In genomic region chr17:39929657-39930407, GRCh38 we compare ENCODE assay signal across 12 cellular contexts. TPM values are rescaled to one million over a fixed set of nuclear protein-coding genes. Genes with fewer than 3 reads are reported as not detected.
A peak's percentile ranks its signal among the peaks of the same experiment; 100 is the strongest.
DNase-seq lines count a peak whose midpoint lies in the region; ATAC-seq, FAIRE-seq and TF ChIP-seq lines count a peak whose summit lies in the region.
"Had no signal": no experiment of that assay in that cellular context is flagged by ENCODE, and none has a peak within 500 bp of the region (broad histone marks: within the 10 kb centered on the region; RNA-seq: fewer than 3 reads in every experiment).

No MANE protein-coding gene starts in this region.

- H3K27me3 ChIP-seq in HepG2 (ENCODE audit: control insufficient read depth in 1 of 2, insufficient read depth in 2 of 2, low read length in 2 of 2) = no peaks in the 10 kb centered on the region; a peak in 1 of 5 replicates
- no peaks in the 10 kb centered on the region for H3K27me3 ChIP-seq in right lobe of liver
- H3K27me3 ChIP-seq in astrocyte (ENCODE audit: insufficient read depth, low read length) = no peaks in the 10 kb centered on the region
- H3K27me3 ChIP-seq in uterus = no peaks in the 10 kb centered on the region

- no TSS peak for BruUV-seq in HepG2 (replicated peaks; lab: Mats Ljungman, UMichigan)

- TF ChIP-seq EP300 in HepG2 (IDR thresholded peaks at IDR 0.05; ENCODE audit: low read depth in 2 of 2, low read length in 2 of 2) (no peak), HepG2 (CRISPR knock-in tag; IDR thresholded peaks at IDR 0.05; ENCODE audit: borderline replicate concordance) (no peak)

- TF ChIP-seq CTCF in HepG2 (CRISPR knock-in tag; IDR thresholded peaks at IDR 0.05) (no peak), right lobe of liver (IDR thresholded peaks at IDR 0.05) (no peak), astrocyte (IDR thresholded peaks at IDR 0.05; ENCODE audit: insufficient read depth, low read depth, low read length) (no peak), uterus (IDR thresholded peaks at IDR 0.05) (no peak)

- in situ Hi-C loops in HepG2 (cut with HindIII; ENCODE audit: extremely low pct_ligation_motif_present, low pct_unique_long_range_greater_than_20kb) = no loop called here

- H4K20me1 ChIP-seq in HepG2 (ENCODE audit: insufficient read depth, low read length) = peaks cover 5% of the 10 kb centered on the region; the same call in 1 of the 2 replicates
- peaks cover 20% of the 10 kb centered on the region for H4K20me1 ChIP-seq in astrocyte (ENCODE audit: insufficient read depth, low read length)

- TF ChIP-seq POLR2A in HepG2 (IDR thresholded peaks at IDR 0.05; ENCODE audit: insufficient read depth in 1 of 2, low read depth in 2 of 2, low read length in 2 of 2) = no peak
- no peak for TF ChIP-seq POLR2A in right lobe of liver (IDR thresholded peaks at IDR 0.05)
- no peak for TF ChIP-seq POLR2A in uterus (IDR thresholded peaks at IDR 0.05)

- no peak overlapping the region for H2AFZ ChIP-seq in HepG2 (ENCODE audit: low read length)
- H2AFZ ChIP-seq in astrocyte (ENCODE audit: low read depth, low read length) = no peak overlapping the region

- no peak for FAIRE-seq in HepG2 (lab: Jason Lieb, UNC)
- no peak for FAIRE-seq in astrocyte (lab: Jason Lieb, UNC)

- H3K4me3 ChIP-seq in HepG2 (replicated peaks in 1 of 3; ENCODE audit: insufficient read depth in 1 of 3, low read depth in 2 of 3, low read length in 3 of 3) (no peak overlapping the region), right lobe of liver (no peak overlapping the region), astrocyte (ENCODE audit: insufficient read depth, low read depth, low read length) (no peak overlapping the region), uterus (no peak overlapping the region)

- peaks cover 2% of the 10 kb centered on the region for H3K36me3 Mint-ChIP-seq in astrocyte (ENCODE audit: low read depth, unreplicated experiment)
- H3K36me3 Mint-ChIP-seq: immature natural killer cell had no signal

- H3K27me3 Mint-ChIP-seq in astrocyte (ENCODE audit: low read depth, unreplicated experiment) = no peaks in the 10 kb centered on the region

- no peak for ATAC-seq in HepG2
- ATAC-seq in right lobe of liver = no peak
- ATAC-seq in HG02610 (IDR thresholded peaks at IDR 0.05; ENCODE audit: unreplicated experiment) = no peak
- ATAC-seq in GM21381 (IDR thresholded peaks at IDR 0.05; ENCODE audit: unreplicated experiment) = no peak
- ATAC-seq: CD8-positive, alpha-beta T cell had no signal

- CTCF ChIA-PET in HepG2 (lab: Yijun Ruan, JAX; ENCODE audit: low intra/inter-chr PET ratio, low total read pairs) = no interaction called here

- no peak overlapping the region for H3K27ac ChIP-seq in HepG2 (ENCODE audit: extremely low read length, insufficient read depth, low read length)
- H3K27ac ChIP-seq in right lobe of liver = peak overlapping the region in 1 of 3 donors; percentile 95
- peak overlapping the region; percentile 98 for H3K27ac ChIP-seq in astrocyte (ENCODE audit: low read depth, low read length)
- H3K27ac ChIP-seq in uterus = peak overlapping the region; percentile 88 to 93

- H3K4me3 Mint-ChIP-seq in astrocyte (ENCODE audit: unreplicated experiment) = no peak overlapping the region
- H3K4me3 Mint-ChIP-seq: CD8-positive, alpha-beta T cell had no signal

- H3K4me2 ChIP-seq in HepG2 (ENCODE audit: low read depth, low read length) = peak overlapping the region; percentile 97
- peak overlapping the region; percentile 100 for H3K4me2 ChIP-seq in astrocyte (ENCODE audit: low read length)

- no peaks in the 10 kb centered on the region for H3K9me3 Mint-ChIP-seq in astrocyte (ENCODE audit: unreplicated experiment)
- H3K9me3 Mint-ChIP-seq: CD8-positive, alpha-beta T cell; immature natural killer cell had no signal

- WGBS in HepG2 (ENCODE audit: low lambda C conversion rate) = 70% methylated on average over 5 of the region's 5 CpGs
- WGBS in right lobe of liver (ENCODE audit: insufficient coverage, low coverage, low lambda C conversion rate, missing lambda C conversion rate) = 50% methylated on average over 3 of the region's 5 CpGs

- no peak for TF ChIP-seq RAD21 in HepG2 (CRISPR knock-in tag; IDR thresholded peaks at IDR 0.05)

- 0 out of 5 replicates have a peak, but pooled peaks cover 0 to 4% of the 10 kb centered on the region in 2 experiments for H3K36me3 ChIP-seq in HepG2 (replicated peaks in 1 of 2; ENCODE audit: control insufficient read depth in 1 of 2, insufficient read depth in 2 of 2, low read length in 2 of 2)
- no peaks in the 10 kb centered on the region for H3K36me3 ChIP-seq in right lobe of liver
- H3K36me3 ChIP-seq in astrocyte (ENCODE audit: insufficient read depth, low read length) = no peaks in the 10 kb centered on the region
- no peaks in the 10 kb centered on the region for H3K36me3 ChIP-seq in uterus

- POLR2A ChIA-PET in HepG2 (lab: Yijun Ruan, JAX) = interaction anchor here (0.6 to 1.8 kb wide), 4 partner anchors 23 to 917 kb away, joined by 3 to 4 read pairs (median 3); no protein-coding TSS in a partner anchor

- H3K9ac ChIP-seq in HepG2 (ENCODE audit: insufficient read depth, low read depth, low read length) (peak overlapping the region; percentile 90; the same call in 1 of the 2 replicates), astrocyte (ENCODE audit: low read length) (peak overlapping the region; percentile 82)

- intact Hi-C loops in HepG2 (cut with micrococcal nuclease; ENCODE audit: unreplicated experiment) = loop anchor here (10.0 kb wide), 1 partner anchor 175 kb away; the partner anchor contains the start of gene NR1D1
- intact Hi-C loops in right lobe of liver (cut with DNase I) = no loop called here
- intact Hi-C loops in uterus (cut with DNase I; ENCODE audit: low total_unique reads) = no loop called here

- H3K9me3 ChIP-seq in HepG2 (ENCODE audit: low read length) (no peaks in the 10 kb centered on the region), right lobe of liver (no peaks in the 10 kb centered on the region), astrocyte (ENCODE audit: insufficient read depth, low read depth, low read length) (no peaks in the 10 kb centered on the region), uterus (no peaks in the 10 kb centered on the region)

- H3K27ac Mint-ChIP-seq in astrocyte (ENCODE audit: unreplicated experiment) = peak overlapping the region; percentile 93
- H3K27ac Mint-ChIP-seq: CD8-positive, alpha-beta T cell had no signal

- H3K79me2 ChIP-seq in HepG2 (ENCODE audit: insufficient read depth, low read length) (peaks cover 26% of the 10 kb centered on the region), astrocyte (ENCODE audit: insufficient read depth, low read length) (peaks cover 23% of the 10 kb centered on the region)

- peaks cover 28% of the 10 kb centered on the region for H3K4me1 Mint-ChIP-seq in astrocyte (ENCODE audit: low read depth, unreplicated experiment)

- peaks cover 56% of the 10 kb centered on the region for H3K4me1 ChIP-seq in HepG2 (ENCODE audit: insufficient read depth, low read length)
- peaks cover 0 to 31% (median 17%) of the 10 kb centered on the region in 4 donors for H3K4me1 ChIP-seq in right lobe of liver
- H3K4me1 ChIP-seq in astrocyte (ENCODE audit: insufficient read depth, low read length) = peaks cover 43% of the 10 kb centered on the region
- peaks cover 7 to 13% of the 10 kb centered on the region in 2 donors for H3K4me1 ChIP-seq in uterus

- DNase-seq in HepG2 (ENCODE audit: low spot score) (peak; percentile 62), right lobe of liver (no peak), astrocyte (ENCODE audit: low read depth) (peak; percentile 89), kidney tubule cell (ENCODE audit: low spot score) (peak; percentile 73), uterus (no peak), NK-92 (lab: John Stamatoyannopoulos, UW; ENCODE audit: unreplicated experiment) (no peak)
- DNase-seq: CD8-positive, alpha-beta T cell; immature natural killer cell; NCI-H526 treated with DMSO at 0.1 percent for 48 hours had no signal

RNA-seq across cellular contexts. Expression of gene LRRC3C, which starts 2.3 kb away (rescaled TPM):
- total RNA-seq in HepG2 (2016; rRNA removed; fragmentation: Illumina TruSeq; extraction: Trizol) (not detected in 2 replicates), right lobe of liver (not detected), astrocyte (not detected in 2 replicates), uterus (under 1 TPM in 1 of 4 donors, not detected in 3; 0.52 TPM)
- not detected in 2 replicates for total RNA-seq in HepG2 (2016; cell fraction: cytosol; rRNA removed; fragmentation: Illumina TruSeq; extraction: Trizol; ENCODE audit: low read depth)
- not detected in 2 replicates for total RNA-seq in HepG2 (2016; cell fraction: insoluble cytoplasmic fraction; rRNA removed; fragmentation: Illumina TruSeq; extraction: Trizol)
- not detected in 2 replicates for total RNA-seq in HepG2 (2016; cell fraction: membrane; rRNA removed; fragmentation: Illumina TruSeq; extraction: Trizol)
- total RNA-seq in HepG2 (2016; cell fraction: nucleus; rRNA removed; fragmentation: Illumina TruSeq; extraction: Trizol) = not detected in 2 replicates
- polyA plus RNA-seq in HepG2 (2011; rRNA removed) = 0.10 and 0.17 TPM in 2 replicates
- 0.11 TPM in 1 of 2 replicates, not detected in the other for polyA plus RNA-seq in HepG2 (2011; cell fraction: cytosol; rRNA removed)
- not detected in 2 replicates for polyA plus RNA-seq in HepG2 (2011; cell fraction: nucleus; rRNA removed)
- polyA plus RNA-seq in HepG2 (2012) = not detected in 2 replicates
- polyA plus RNA-seq in HepG2 (2016; cell fraction: cytosol; fragmentation: Illumina TruSeq; extraction: Trizol; ENCODE audit: low read depth) = not detected in 2 replicates
- not detected in 2 replicates for polyA plus RNA-seq in HepG2 (2016; cell fraction: insoluble cytoplasmic fraction; fragmentation: Illumina TruSeq; extraction: Trizol; ENCODE audit: low read depth)
- not detected in 2 replicates for polyA plus RNA-seq in HepG2 (2016; cell fraction: membrane; fragmentation: Illumina TruSeq; extraction: Trizol; ENCODE audit: low read depth)
- polyA plus RNA-seq in HepG2 (2016; cell fraction: nucleus; fragmentation: Illumina TruSeq; extraction: Trizol; ENCODE audit: insufficient read depth, low read depth) = not detected in 2 replicates
- 0.24 TPM in 1 of 2 replicates, not detected in the other for polyA minus RNA-seq in HepG2 (2011; rRNA and poly(A)+ RNA removed; ENCODE audit: low replicate concordance)
- not detected in 2 replicates for polyA minus RNA-seq in HepG2 (2011; cell fraction: cytosol; rRNA and poly(A)+ RNA removed)
- polyA minus RNA-seq in HepG2 (2011; cell fraction: nucleus; rRNA and poly(A)+ RNA removed) = not detected in 2 replicates
- total RNA-seq: CD8-positive, alpha-beta T cell had no signal
- polyA plus RNA-seq: adipose tissue, immature natural killer cell had no signal

RNA-seq across cellular contexts. Expression of gene ORMDL3, which starts 2.4 kb away (rescaled TPM):
- total RNA-seq in HepG2 (2016; rRNA removed; fragmentation: Illumina TruSeq; extraction: Trizol) = 125 and 181 TPM in 2 replicates
- 52.8 and 58.2 TPM in 2 replicates for total RNA-seq in HepG2 (2016; cell fraction: cytosol; rRNA removed; fragmentation: Illumina TruSeq; extraction: Trizol; ENCODE audit: low read depth)
- total RNA-seq in HepG2 (2016; cell fraction: insoluble cytoplasmic fraction; rRNA removed; fragmentation: Illumina TruSeq; extraction: Trizol) = 110 and 214 TPM in 2 replicates
- total RNA-seq in HepG2 (2016; cell fraction: membrane; rRNA removed; fragmentation: Illumina TruSeq; extraction: Trizol) = 136 and 143 TPM in 2 replicates
- total RNA-seq in HepG2 (2016; cell fraction: nucleus; rRNA removed; fragmentation: Illumina TruSeq; extraction: Trizol) = 112 and 134 TPM in 2 replicates
- polyA plus RNA-seq in HepG2 (2011; rRNA removed) = 384 and 546 TPM in 2 replicates
- 330 and 331 TPM in 2 replicates for polyA plus RNA-seq in HepG2 (2011; cell fraction: cytosol; rRNA removed)
- 319 and 431 TPM in 2 replicates for polyA plus RNA-seq in HepG2 (2011; cell fraction: nucleus; rRNA removed)
- 176 and 292 TPM in 2 replicates for polyA plus RNA-seq in HepG2 (2012)
- polyA plus RNA-seq in HepG2 (2016; cell fraction: cytosol; fragmentation: Illumina TruSeq; extraction: Trizol; ENCODE audit: low read depth) = 35.1 and 42.1 TPM in 2 replicates
- polyA plus RNA-seq in HepG2 (2016; cell fraction: insoluble cytoplasmic fraction; fragmentation: Illumina TruSeq; extraction: Trizol; ENCODE audit: low read depth) = 81.8 and 96.3 TPM in 2 replicates
- 72.9 and 81.6 TPM in 2 replicates for polyA plus RNA-seq in HepG2 (2016; cell fraction: membrane; fragmentation: Illumina TruSeq; extraction: Trizol; ENCODE audit: low read depth)
- polyA plus RNA-seq in HepG2 (2016; cell fraction: nucleus; fragmentation: Illumina TruSeq; extraction: Trizol; ENCODE audit: insufficient read depth, low read depth) = 169 and 170 TPM in 2 replicates
- 76.0 and 1,167 TPM in 2 replicates for polyA minus RNA-seq in HepG2 (2011; rRNA and poly(A)+ RNA removed; ENCODE audit: low replicate concordance)
- polyA minus RNA-seq in HepG2 (2011; cell fraction: cytosol; rRNA and poly(A)+ RNA removed) = 115 and 192 TPM in 2 replicates
- 79.2 and 94.6 TPM in 2 replicates for polyA minus RNA-seq in HepG2 (2011; cell fraction: nucleus; rRNA and poly(A)+ RNA removed)
- 100 to 1,000 TPM; 105 to 174 (median 128) TPM for total RNA-seq in right lobe of liver
- 65.3 and 70.2 TPM in 2 replicates for total RNA-seq in astrocyte
- 10 to 100 TPM; 15.9 to 71.5 (median 42.9) TPM for total RNA-seq in uterus

RNA-seq across cellular contexts. Expression of gene GSDMB, which starts 11.4 kb away (rescaled TPM):
- total RNA-seq in HepG2 (2016; rRNA removed; fragmentation: Illumina TruSeq; extraction: Trizol) = 0.70 and 3.3 TPM in 2 replicates
- total RNA-seq in HepG2 (2016; cell fraction: cytosol; rRNA removed; fragmentation: Illumina TruSeq; extraction: Trizol; ENCODE audit: low read depth) = 0.44 and 0.51 TPM in 2 replicates
- 0.76 and 2.9 TPM in 2 replicates for total RNA-seq in HepG2 (2016; cell fraction: insoluble cytoplasmic fraction; rRNA removed; fragmentation: Illumina TruSeq; extraction: Trizol)
- total RNA-seq in HepG2 (2016; cell fraction: membrane; rRNA removed; fragmentation: Illumina TruSeq; extraction: Trizol) = 0.31 and 0.62 TPM in 2 replicates
- total RNA-seq in HepG2 (2016; cell fraction: nucleus; rRNA removed; fragmentation: Illumina TruSeq; extraction: Trizol) = 8.3 and 9.3 TPM in 2 replicates
- 30.4 and 39.4 TPM in 2 replicates for polyA plus RNA-seq in HepG2 (2011; rRNA removed)
- 3.7 and 4.3 TPM in 2 replicates for polyA plus RNA-seq in HepG2 (2011; cell fraction: cytosol; rRNA removed)
- 140 and 180 TPM in 2 replicates for polyA plus RNA-seq in HepG2 (2011; cell fraction: nucleus; rRNA removed)
- polyA plus RNA-seq in HepG2 (2012) = 36.5 and 54.8 TPM in 2 replicates
- polyA plus RNA-seq in HepG2 (2016; cell fraction: cytosol; fragmentation: Illumina TruSeq; extraction: Trizol; ENCODE audit: low read depth) = 0.33 and 0.52 TPM in 2 replicates
- 0.73 and 1.2 TPM in 2 replicates for polyA plus RNA-seq in HepG2 (2016; cell fraction: insoluble cytoplasmic fraction; fragmentation: Illumina TruSeq; extraction: Trizol; ENCODE audit: low read depth)
- 0.26 and 0.35 TPM in 2 replicates for polyA plus RNA-seq in HepG2 (2016; cell fraction: membrane; fragmentation: Illumina TruSeq; extraction: Trizol; ENCODE audit: low read depth)
- polyA plus RNA-seq in HepG2 (2016; cell fraction: nucleus; fragmentation: Illumina TruSeq; extraction: Trizol; ENCODE audit: insufficient read depth, low read depth) = 21.8 and 24.9 TPM in 2 replicates
- 4.9 and 23.3 TPM in 2 replicates for polyA minus RNA-seq in HepG2 (2011; rRNA and poly(A)+ RNA removed; ENCODE audit: low replicate concordance)
- polyA minus RNA-seq in HepG2 (2011; cell fraction: cytosol; rRNA and poly(A)+ RNA removed) = 1.1 and 1.5 TPM in 2 replicates
- polyA minus RNA-seq in HepG2 (2011; cell fraction: nucleus; rRNA and poly(A)+ RNA removed) = 42.0 and 56.2 TPM in 2 replicates
- 10 to 100 TPM in 3 of 6 experiments, 1 to 10 TPM in 3; 4.7 to 40.8 (median 18.8) TPM for total RNA-seq in right lobe of liver
- total RNA-seq in astrocyte = 12.1 and 12.4 TPM in 2 replicates
- 10 to 100 TPM in 2 of 4 donors, 1 to 10 TPM in 1, under 1 TPM in 1; 0.29 to 12.6 (median 6.4) TPM for total RNA-seq in uterus

RNA-seq across cellular contexts. Expression of gene GSDMA, which starts 33.0 kb away (rescaled TPM):
- total RNA-seq in HepG2 (2016; rRNA removed; fragmentation: Illumina TruSeq; extraction: Trizol) (not detected in 2 replicates), right lobe of liver (under 1 TPM in 2 of 6 experiments, not detected in 4; 0.42 to 0.99 TPM), astrocyte (not detected in 2 replicates), uterus (under 1 TPM in 3 of 4 donors, not detected in 1; 0.18 to 0.35 (median 0.26) TPM)
- total RNA-seq in HepG2 (2016; cell fraction: cytosol; rRNA removed; fragmentation: Illumina TruSeq; extraction: Trizol; ENCODE audit: low read depth) = not detected in 2 replicates
- total RNA-seq in HepG2 (2016; cell fraction: insoluble cytoplasmic fraction; rRNA removed; fragmentation: Illumina TruSeq; extraction: Trizol) = not detected in 2 replicates
- total RNA-seq in HepG2 (2016; cell fraction: membrane; rRNA removed; fragmentation: Illumina TruSeq; extraction: Trizol) = not detected in 2 replicates
- total RNA-seq in HepG2 (2016; cell fraction: nucleus; rRNA removed; fragmentation: Illumina TruSeq; extraction: Trizol) = not detected in 2 replicates
- polyA plus RNA-seq in HepG2 (2011; rRNA removed) = 0.07 TPM in 1 of 2 replicates, not detected in the other
- 0.08 TPM in 1 of 2 replicates, not detected in the other for polyA plus RNA-seq in HepG2 (2011; cell fraction: cytosol; rRNA removed)
- not detected in 2 replicates for polyA plus RNA-seq in HepG2 (2011; cell fraction: nucleus; rRNA removed)
- polyA plus RNA-seq in HepG2 (2012) = not detected in 2 replicates
- polyA plus RNA-seq in HepG2 (2016; cell fraction: cytosol; fragmentation: Illumina TruSeq; extraction: Trizol; ENCODE audit: low read depth) = not detected in 2 replicates
- not detected in 2 replicates for polyA plus RNA-seq in HepG2 (2016; cell fraction: insoluble cytoplasmic fraction; fragmentation: Illumina TruSeq; extraction: Trizol; ENCODE audit: low read depth)
- not detected in 2 replicates for polyA plus RNA-seq in HepG2 (2016; cell fraction: membrane; fragmentation: Illumina TruSeq; extraction: Trizol; ENCODE audit: low read depth)
- not detected in 2 replicates for polyA plus RNA-seq in HepG2 (2016; cell fraction: nucleus; fragmentation: Illumina TruSeq; extraction: Trizol; ENCODE audit: insufficient read depth, low read depth)
- polyA minus RNA-seq in HepG2 (2011; rRNA and poly(A)+ RNA removed; ENCODE audit: low replicate concordance) = not detected in 2 replicates
- polyA minus RNA-seq in HepG2 (2011; cell fraction: cytosol; rRNA and poly(A)+ RNA removed) = not detected in 2 replicates
- not detected in 2 replicates for polyA minus RNA-seq in HepG2 (2011; cell fraction: nucleus; rRNA and poly(A)+ RNA removed)

RNA-seq across cellular contexts. Expression of gene PSMD3, which starts 50.8 kb away (rescaled TPM):
- 114 and 146 TPM in 2 replicates for total RNA-seq in HepG2 (2016; rRNA removed; fragmentation: Illumina TruSeq; extraction: Trizol)
- total RNA-seq in HepG2 (2016; cell fraction: cytosol; rRNA removed; fragmentation: Illumina TruSeq; extraction: Trizol; ENCODE audit: low read depth) = 19.9 and 20.3 TPM in 2 replicates
- 99.4 and 154 TPM in 2 replicates for total RNA-seq in HepG2 (2016; cell fraction: insoluble cytoplasmic fraction; rRNA removed; fragmentation: Illumina TruSeq; extraction: Trizol)
- total RNA-seq in HepG2 (2016; cell fraction: membrane; rRNA removed; fragmentation: Illumina TruSeq; extraction: Trizol) = 37.5 and 39.8 TPM in 2 replicates
- total RNA-seq in HepG2 (2016; cell fraction: nucleus; rRNA removed; fragmentation: Illumina TruSeq; extraction: Trizol) = 88.8 and 102 TPM in 2 replicates
- 97.4 and 118 TPM in 2 replicates for polyA plus RNA-seq in HepG2 (2011; rRNA removed)
- 82.0 and 93.0 TPM in 2 replicates for polyA plus RNA-seq in HepG2 (2011; cell fraction: cytosol; rRNA removed)
- 117 and 120 TPM in 2 replicates for polyA plus RNA-seq in HepG2 (2011; cell fraction: nucleus; rRNA removed)
- 97.2 and 131 TPM in 2 replicates for polyA plus RNA-seq in HepG2 (2012)
- polyA plus RNA-seq in HepG2 (2016; cell fraction: cytosol; fragmentation: Illumina TruSeq; extraction: Trizol; ENCODE audit: low read depth) = 14.5 and 14.8 TPM in 2 replicates
- 110 and 126 TPM in 2 replicates for polyA plus RNA-seq in HepG2 (2016; cell fraction: insoluble cytoplasmic fraction; fragmentation: Illumina TruSeq; extraction: Trizol; ENCODE audit: low read depth)
- polyA plus RNA-seq in HepG2 (2016; cell fraction: membrane; fragmentation: Illumina TruSeq; extraction: Trizol; ENCODE audit: low read depth) = 20.5 and 22.5 TPM in 2 replicates
- 160 and 165 TPM in 2 replicates for polyA plus RNA-seq in HepG2 (2016; cell fraction: nucleus; fragmentation: Illumina TruSeq; extraction: Trizol; ENCODE audit: insufficient read depth, low read depth)
- 151 and 161 TPM in 2 replicates for polyA minus RNA-seq in HepG2 (2011; rRNA and poly(A)+ RNA removed; ENCODE audit: low replicate concordance)
- 49.5 and 51.3 TPM in 2 replicates for polyA minus RNA-seq in HepG2 (2011; cell fraction: cytosol; rRNA and poly(A)+ RNA removed)
- 34.4 and 36.3 TPM in 2 replicates for polyA minus RNA-seq in HepG2 (2011; cell fraction: nucleus; rRNA and poly(A)+ RNA removed)
- 10 to 100 TPM; 58.3 to 85.3 (median 67.4) TPM for total RNA-seq in right lobe of liver
- total RNA-seq in astrocyte = 129 and 134 TPM in 2 replicates
- 100 to 1,000 TPM in 1 of 4 donors, 10 to 100 TPM in 3; 62.0 to 158 (median 84.7) TPM for total RNA-seq in uterus

Comparison
In these comparisons a context has a peak if more than half of its experiments do, and no peak if none do; other contexts are left out.
1. DNase-seq: peak in HepG2 (single experiment), astrocyte (single experiment) and kidney tubule cell (single experiment); none in right lobe of liver (0 of 3), uterus (0 of 2) and NK-92 (single experiment).